16 cellular contexts compared by ENCODE assay signal in genomic region chr14:73567365-73567764, GRCh38. TPM values are rescaled to one million over a fixed set of nuclear protein-coding genes. Genes with fewer than 3 reads are reported as not detected.
DNase-seq lines count a peak whose midpoint lies in the region; ATAC-seq and TF ChIP-seq lines count a peak whose summit lies in the region.
"Had no signal": no experiment of that assay in that cellular context is flagged by ENCODE, and none has a peak within 500 bp of the region (broad histone marks: within the 10 kb centered on the region; RNA-seq: fewer than 3 reads in every experiment).

No MANE protein-coding gene starts in this region.

- peaks cover 23% of the 10 kb centered on the region for H3K4me1 Mint-ChIP-seq in brain

- peak overlapping the region; percentile 91 for H3K9ac ChIP-seq in mesenchymal stem cell (ENCODE audit: low read length)

- no peak overlapping the region for H4K91ac ChIP-seq in mesenchymal stem cell (ENCODE audit: low read length)

- no peak overlapping the region for H2BK12ac ChIP-seq in mesenchymal stem cell (ENCODE audit: low read length in 2 of 2)

- peaks cover 35% of the 10 kb centered on the region for H3K36me3 Mint-ChIP-seq in brain

- 94% methylated on average over 7 of the region's 7 CpGs for WGBS in mesenchymal stem cell
- 98% methylated on average over 7 of the region's 7 CpGs for WGBS in prostate gland

- H3K27me3 Mint-ChIP-seq in brain = peaks cover 8% of the 10 kb centered on the region

- H2BK5ac ChIP-seq in mesenchymal stem cell (ENCODE audit: low read depth, low read length, poor library complexity, severe bottlenecking) = no peak overlapping the region

- H3K27me3 ChIP-seq in left ventricle myocardium inferior (ENCODE audit: low read depth) = no peaks in the 10 kb centered on the region
- no peaks in the 10 kb centered on the region for H3K27me3 ChIP-seq in mesenchymal stem cell (ENCODE audit: control insufficient read depth in 1 of 2, insufficient read depth in 1 of 2, low read length in 2 of 2)
- H3K27me3 ChIP-seq in upper lobe of right lung = no peaks in the 10 kb centered on the region
- no peaks in the 10 kb centered on the region for H3K27me3 ChIP-seq in prostate gland (replicated peaks; ENCODE audit: insufficient read depth)
- H3K27me3 ChIP-seq: BE2C, SJSA1 had no signal

- no peak overlapping the region for H2AK5ac ChIP-seq in mesenchymal stem cell (ENCODE audit: low read length, severe bottlenecking)

- TF ChIP-seq POLR2A in prostate gland (IDR thresholded peaks at IDR 0.05) = no peak

- no peak overlapping the region for H3K23ac ChIP-seq in mesenchymal stem cell (ENCODE audit: low read length in 2 of 2)

- H3K4me2 ChIP-seq in mesenchymal stem cell (ENCODE audit: low read length, poor library complexity, severe bottlenecking) = no peak overlapping the region

- H3K36me3 ChIP-seq in left ventricle myocardium inferior (no peaks in the 10 kb centered on the region), mesenchymal stem cell (ENCODE audit: control insufficient read depth in 1 of 2, insufficient read depth in 2 of 2, low read depth in 1 of 2, low read length in 2 of 2) (no peaks in the 10 kb centered on the region), upper lobe of right lung (no peaks in the 10 kb centered on the region), prostate gland (no peaks in the 10 kb centered on the region)

- H3K27ac ChIP-seq in left ventricle myocardium inferior (replicated peaks) (no peak overlapping the region), mesenchymal stem cell (ENCODE audit: low read length, poor library complexity, severe bottlenecking) (no peak overlapping the region), upper lobe of right lung (peak overlapping the region; percentile 94), prostate gland (peak overlapping the region in 1 of 2 donors; percentile 87)
- H3K27ac ChIP-seq: SJSA1 had no signal

- ATAC-seq in Right ventricle myocardium inferior (no peak), upper lobe of right lung (no peak)

- H3K18ac ChIP-seq in mesenchymal stem cell (ENCODE audit: low read depth in 1 of 2, low read length in 2 of 2) = no peak overlapping the region

- H3K27ac Mint-ChIP-seq in brain = no peak overlapping the region

- H2AFZ ChIP-seq in mesenchymal stem cell (ENCODE audit: low read depth, low read length) = no peak overlapping the region

- intact Hi-C loops in left ventricle myocardium inferior (cut with micrococcal nuclease) = no loop called here
- intact Hi-C loops in Right ventricle myocardium inferior (cut with DNase I) = loop anchor here (5.0 kb wide), 1 partner anchor 40 kb away; no protein-coding TSS in a partner anchor
- intact Hi-C loops in upper lobe of right lung (cut with DNase I) = no loop called here
- intact Hi-C loops in prostate gland (cut with DNase I) = loop anchor here (5.0 to 10.0 kb wide), 3 partner anchors 45 to 157 kb away; partner anchors contain the start of gene ACOT6

- H3K9me3 Mint-ChIP-seq in brain = peaks cover 5 to 21% (median 11%) of the 10 kb centered on the region in 5 experiments

- no peak overlapping the region for H3K14ac ChIP-seq in mesenchymal stem cell (ENCODE audit: low read length in 2 of 2)

- H3K79me1 ChIP-seq in mesenchymal stem cell (replicated peaks; ENCODE audit: low read length, poor library complexity, severe bottlenecking) = no peaks in the 10 kb centered on the region

- DNase-seq in left ventricle myocardium inferior = no peak
- no peak for DNase-seq in Right ventricle myocardium inferior (ENCODE audit: missing footprints)
- DNase-seq in mesenchymal stem cell = no peak
- DNase-seq in upper lobe of right lung = no peak
- DNase-seq in AG20443 (ENCODE audit: low spot score) = no peak
- no peak for DNase-seq in NCI-H1436 treated with DMSO at 0.1 percent for 48 hours (lab: John Stamatoyannopoulos, UW)
- DNase-seq in prostate gland (ENCODE audit: low spot score) = no peak
- DNase-seq: activated CD8-positive, alpha-beta memory T cell treated with anti-CD3 and anti-CD28 coated beads for 24 hours; BE2C; mesendoderm; NCI-H345 had no signal

- peak overlapping the region; percentile 76 for H3K4me3 ChIP-seq in left ventricle myocardium inferior
- H3K4me3 ChIP-seq in mesenchymal stem cell (ENCODE audit: insufficient read depth in 1 of 2, low read depth in 1 of 2, low read length in 2 of 2) = peak overlapping the region in 1 of 2 experiments; percentile 81
- peak overlapping the region; percentile 74 for H3K4me3 ChIP-seq in upper lobe of right lung
- no peak overlapping the region for H3K4me3 ChIP-seq in prostate gland

- H3K4me1 ChIP-seq in left ventricle myocardium inferior (peaks cover 49% of the 10 kb centered on the region), mesenchymal stem cell (ENCODE audit: control insufficient read depth, insufficient read depth, low read depth, low read length) (peaks cover 1% of the 10 kb centered on the region), upper lobe of right lung (peaks cover 28% of the 10 kb centered on the region), prostate gland (replicated peaks) (no peaks in the 10 kb centered on the region)

- H2BK15ac ChIP-seq in mesenchymal stem cell (ENCODE audit: low read depth, poor library complexity, severe bottlenecking) = no peak overlapping the region

- H3K4ac ChIP-seq in mesenchymal stem cell (ENCODE audit: low read depth in 1 of 2, low read length in 2 of 2) = no peak overlapping the region

- peak overlapping the region in 4 of 5 experiments; percentile 5 to 88 (median 84) for H3K4me3 Mint-ChIP-seq in brain

- no peak for TF ChIP-seq CTCF in left ventricle myocardium inferior (IDR thresholded peaks at IDR 0.05; ENCODE audit: borderline replicate concordance)
- no peak for TF ChIP-seq CTCF in brain (conservative IDR thresholded peaks at IDR 0.05)
- no peak for TF ChIP-seq CTCF in upper lobe of right lung (IDR thresholded peaks at IDR 0.05)
- no peak for TF ChIP-seq CTCF in prostate gland (IDR thresholded peaks at IDR 0.05)

- H3K9me3 ChIP-seq in left ventricle myocardium inferior (replicated peaks) (peaks cover 5% of the 10 kb centered on the region), mesenchymal stem cell (ENCODE audit: control insufficient read depth, low read length) (no peaks in the 10 kb centered on the region), upper lobe of right lung (no peaks in the 10 kb centered on the region), prostate gland (no peaks in the 10 kb centered on the region)
- H3K9me3 ChIP-seq: BE2C, SJSA1 had no signal

- H4K8ac ChIP-seq in mesenchymal stem cell (ENCODE audit: low read length) = no peak overlapping the region

- no peak overlapping the region for H2BK120ac ChIP-seq in mesenchymal stem cell (ENCODE audit: low read depth, low read length)

RNA-seq across cellular contexts. Expression of gene ACOT2, which starts 1.6 kb away (rescaled TPM):
- total RNA-seq in left ventricle myocardium inferior = 191 TPM
- total RNA-seq in Right ventricle myocardium inferior = 232 TPM
- polyA plus RNA-seq in brain (ENCODE audit: insufficient read depth, low read depth, low replicate concordance) = 26.8 TPM
- 16.5 TPM for polyA plus RNA-seq in mesenchymal stem cell (2013, experiment 1 of 2)
- polyA plus RNA-seq in mesenchymal stem cell (2013, experiment 2 of 2) = 15.9 TPM
- 40.2 TPM for total RNA-seq in upper lobe of right lung
- total RNA-seq in prostate gland = 10 to 100 TPM; 37.4 to 39.0 TPM

RNA-seq across cellular contexts. Expression of gene HEATR4, which starts 8.6 kb away (rescaled TPM):
- 0.38 TPM for total RNA-seq in left ventricle myocardium inferior
- total RNA-seq in Right ventricle myocardium inferior = not detected
- 0.51 TPM for polyA plus RNA-seq in brain (ENCODE audit: insufficient read depth, low read depth, low replicate concordance)
- polyA plus RNA-seq in mesenchymal stem cell (2013, experiment 1 of 2) = 0.01 TPM
- polyA plus RNA-seq in mesenchymal stem cell (2013, experiment 2 of 2) = not detected
- total RNA-seq in upper lobe of right lung = 1.6 TPM
- 1 to 10 TPM in 1 of 2 donors, under 1 TPM in 1; 0.55 to 4.7 TPM for total RNA-seq in prostate gland
- total RNA-seq: LHCN-M2, SJSA1 had no signal

RNA-seq across cellular contexts. Expression of gene ACOT4, which starts 24.3 kb away (rescaled TPM):
- total RNA-seq in left ventricle myocardium inferior = 0.77 TPM
- total RNA-seq in Right ventricle myocardium inferior = 0.97 TPM
- polyA plus RNA-seq in brain (ENCODE audit: insufficient read depth, low read depth, low replicate concordance) = 2.4 TPM
- 0.65 TPM for polyA plus RNA-seq in mesenchymal stem cell (2013, experiment 1 of 2)
- polyA plus RNA-seq in mesenchymal stem cell (2013, experiment 2 of 2) = 0.59 TPM
- 4.5 TPM for total RNA-seq in upper lobe of right lung
- total RNA-seq in prostate gland = 1 to 10 TPM; 1.9 to 2.1 TPM

RNA-seq across cellular contexts. Expression of gene ACOT1, which starts 30.4 kb away (rescaled TPM):
- total RNA-seq in left ventricle myocardium inferior = 20.3 TPM
- total RNA-seq in Right ventricle myocardium inferior = 29.6 TPM
- 7.7 TPM for polyA plus RNA-seq in brain (ENCODE audit: insufficient read depth, low read depth, low replicate concordance)
- polyA plus RNA-seq in mesenchymal stem cell (2013, experiment 1 of 2) = 14.5 TPM
- polyA plus RNA-seq in mesenchymal stem cell (2013, experiment 2 of 2) = 14.8 TPM
- 16.4 TPM for total RNA-seq in upper lobe of right lung
- total RNA-seq in prostate gland = 10 to 100 TPM in 1 of 2 donors, 1 to 10 TPM in 1; 9.4 to 10.8 TPM

RNA-seq across cellular contexts. Expression of gene ACOT6, which starts 45.0 kb away (rescaled TPM):
- total RNA-seq in left ventricle myocardium inferior = not detected
- not detected for total RNA-seq in Right ventricle myocardium inferior
- polyA plus RNA-seq in brain (ENCODE audit: insufficient read depth, low read depth, low replicate concordance) = not detected
- polyA plus RNA-seq in mesenchymal stem cell (2013, experiment 1 of 2) = not detected
- not detected for polyA plus RNA-seq in mesenchymal stem cell (2013, experiment 2 of 2)
- total RNA-seq in upper lobe of right lung = not detected
- not detected for total RNA-seq in prostate gland
- total RNA-seq: cerebellum, H1, LHCN-M2, SJSA1 had no signal
- polyA plus RNA-seq: H1 had no signal

Comparison
In these comparisons a context has a peak if more than half of its experiments do, and no peak if none do; other contexts are left out.
1. intact Hi-C loops: an anchor here in Right ventricle myocardium inferior (5.0 kb wide) and prostate gland (5.0 to 10.0 kb wide); none called in left ventricle myocardium inferior and upper lobe of right lung.
2. H3K4me3 ChIP-seq: peak in left ventricle myocardium inferior (single experiment) and upper lobe of right lung (single experiment); none in prostate gland (0 of 2).